26 cellular contexts compared by ENCODE assay signal in genomic region chr9:137193771-137194170, GRCh38. TPM values are rescaled to one million over a fixed set of nuclear protein-coding genes. Genes with fewer than 3 reads are reported as not detected.
DNase-seq lines count a peak whose midpoint lies in the region; ATAC-seq and TF ChIP-seq lines count a peak whose summit lies in the region.
"Had no signal": no experiment of that assay in that cellular context is flagged by ENCODE, and none has a peak within 500 bp of the region (broad histone marks: within the 10 kb centered on the region; RNA-seq: fewer than 3 reads in every experiment).

No MANE protein-coding gene starts in this region.

- peak overlapping the region; percentile 39 for H2BK5ac ChIP-seq in neuronal stem cell (ENCODE audit: low read length)

- H3K27me3 ChIP-seq in BLaER1: no peaks in the 10 kb centered on the region
- no peaks in the 10 kb centered on the region for H3K27me3 ChIP-seq in GM23338 (ENCODE audit: insufficient read depth)
- no peaks in the 10 kb centered on the region for H3K27me3 ChIP-seq in body of pancreas
- no peaks in the 10 kb centered on the region for H3K27me3 ChIP-seq in neuronal stem cell (ENCODE audit: control insufficient read depth in 3 of 3, insufficient read depth in 3 of 3, low read depth in 1 of 3, low read length in 3 of 3)
- H3K27me3 ChIP-seq: tibial nerve had no signal

- peaks cover 32% of the 10 kb centered on the region for H3K79me1 ChIP-seq in neuronal stem cell (ENCODE audit: low read depth, low read length)

- H4K20me1 ChIP-seq in BLaER1 (peaks cover 94% of the 10 kb centered on the region), GM23338 (replicated peaks; ENCODE audit: insufficient read depth) (no peaks in the 10 kb centered on the region; the same call in 1 of the 2 replicates)

- no peak overlapping the region for H3K23ac ChIP-seq in neuronal stem cell (ENCODE audit: low read depth, low read length, poor library complexity)

- no peak overlapping the region for H2BK15ac ChIP-seq in neuronal stem cell (ENCODE audit: low read length)

- no peak overlapping the region for H3K14ac ChIP-seq in neuronal stem cell (ENCODE audit: low read length)

- H3K9ac ChIP-seq in BLaER1 (peak overlapping the region; percentile 48), neuronal stem cell (ENCODE audit: low read depth, low read length, poor library complexity) (peak overlapping the region; percentile 81)

- H2AFZ ChIP-seq in GM23338: no peak overlapping the region
- H2AFZ ChIP-seq in neuronal stem cell (ENCODE audit: low read length): no peak overlapping the region

- TF ChIP-seq POLR2A in body of pancreas (IDR thresholded peaks at IDR 0.05): no peak

- 52 to 62% methylated on average over 14 of the region's 14 CpGs for WGBS in body of pancreas, 2 donors
- WGBS in neuronal stem cell (ENCODE audit: extremely low coverage in 2 of 2, insufficient read length in 2 of 2, insufficient replicate concordance in 1 of 2), 2 donors: no CpG with 5 or more reads among the region's 14 CpGs

- peak overlapping the region; percentile 68 for H2AK5ac ChIP-seq in neuronal stem cell (ENCODE audit: low read depth, low read length)

- H3K4me3 Mint-ChIP-seq in GM23338: no peak overlapping the region
- H3K4me3 Mint-ChIP-seq: activated CD8-positive, alpha-beta T cell treated with anti-CD3 and anti-CD28 coated beads, Interleukin-2, amount 10 ng/mL, durations not matched to agents 7 days and 5 days; activated T-helper 17 cell treated with anti-CD3 and anti-CD28 coated beads, Interleukin-2, amount 50 U/mL, for 72 hours; CD14-positive monocyte; effector memory CD8-positive, alpha-beta T cell; IgD-negative memory B cell had no signal

- peak overlapping the region; percentile 96 for H4K8ac ChIP-seq in neuronal stem cell (ENCODE audit: low read depth, low read length)

- no peak overlapping the region for H3K27ac ChIP-seq in BLaER1
- no peak overlapping the region for H3K27ac ChIP-seq in GM23338 (ENCODE audit: low read depth)
- H3K27ac ChIP-seq in body of pancreas: peak overlapping the region; percentile 92 to 99 (median 92)
- H3K27ac ChIP-seq in neuronal stem cell (replicated peaks; ENCODE audit: low read length): no peak overlapping the region
- H3K27ac ChIP-seq: coronary artery, neutrophil had no signal

- peaks cover 42% of the 10 kb centered on the region for H3K36me3 ChIP-seq in BLaER1
- H3K36me3 ChIP-seq in GM23338 (ENCODE audit: insufficient read depth): no peaks in the 10 kb centered on the region
- H3K36me3 ChIP-seq in body of pancreas (replicated peaks in 1 of 2; ENCODE audit: insufficient read depth in 1 of 2, low read depth in 2 of 2): peaks cover 0 to 2% of the 10 kb centered on the region in 2 donors
- H3K36me3 ChIP-seq in neuronal stem cell (replicated peaks in 1 of 2; ENCODE audit: control insufficient read depth in 2 of 2, insufficient read depth in 2 of 2, low read length in 2 of 2): peaks cover 7 to 28% of the 10 kb centered on the region in 2 donors

- H3F3A ChIP-seq in GM23338 (replicated peaks; ENCODE audit: low read depth): no peaks in the 10 kb centered on the region

- H3K4me2 ChIP-seq in BLaER1 (0 out of 2 replicates have a peak overlapping the region, but pooled peaks have one; percentile 5), GM23338 (no peak overlapping the region), neuronal stem cell (ENCODE audit: insufficient read depth, low read length, poor library complexity, severe bottlenecking) (no peak overlapping the region)

- no peak overlapping the region for H2BK120ac ChIP-seq in neuronal stem cell (ENCODE audit: low read depth, low read length)

- H3K9me3 ChIP-seq in BLaER1: no peaks in the 10 kb centered on the region
- no peaks in the 10 kb centered on the region for H3K9me3 ChIP-seq in body of pancreas
- peaks cover 0 to 1% of the 10 kb centered on the region in 2 donors for H3K9me3 ChIP-seq in neuronal stem cell (replicated peaks in 1 of 2; ENCODE audit: control insufficient read depth in 2 of 2, insufficient read depth in 1 of 2, low read depth in 1 of 2, low read length in 2 of 2)
- H3K9me3 ChIP-seq: neutrophil, tibial nerve had no signal

- peaks cover 42% of the 10 kb centered on the region for H3K79me2 ChIP-seq in GM23338 (replicated peaks; ENCODE audit: insufficient read depth)

- DNase-seq in GM23338 (ENCODE audit: low spot score) (no peak), body of pancreas (peak in 1 of 4 donors; percentile 32), neuronal stem cell (ENCODE audit: low spot score) (no peak), amygdala (lab: John Stamatoyannopoulos, UW) (no peak), glomerular visceral epithelial cell (ENCODE audit: extremely low spot score) (no peak)
- DNase-seq: activated CD4-positive, CD25-positive, alpha-beta regulatory T cell treated with anti-CD3 and anti-CD28 coated beads, Interleukin-2, amount 50 U/mL, for 72 hours; activated CD8-positive, alpha-beta T cell treated with anti-CD3 and anti-CD28 coated beads, Interleukin-2, amount 10 ng/mL, durations not matched to agents 7 days and 5 days; DND-41; effector memory CD8-positive, alpha-beta T cell; GF-D8; islet precursor cell; NCI-H1092; NCI-H187; NCI-H524 treated with DMSO at 0.1 percent for 48 hours; stimulated activated CD4-positive, alpha-beta T cell treated with anti-CD3 and anti-CD28 coated beads, Interleukin-4, amount 100 ng/mL, for 1 hour; T-helper 2 cell had no signal

- no peaks in the 10 kb centered on the region; the same call in 2 of the 3 replicates for H3K9me3 Mint-ChIP-seq in GM23338
- H3K9me3 Mint-ChIP-seq: activated naive CD4-positive, alpha-beta T cell treated with anti-CD3 and anti-CD28 coated beads, Interleukin-2, amount 50 U/mL, for 72 hours; activated T-helper 17 cell treated with anti-CD3 and anti-CD28 coated beads, Interleukin-2, amount 50 U/mL, for 72 hours; effector memory CD8-positive, alpha-beta T cell; IgD-negative memory B cell had no signal

- ATAC-seq in GM23338: peak; percentile 4; the same call in 1 of the 3 replicates
- no peak for ATAC-seq in body of pancreas
- ATAC-seq in GM19467 (IDR thresholded peaks at IDR 0.05; ENCODE audit: unreplicated experiment): no peak
- ATAC-seq: activated CD8-positive, alpha-beta T cell treated with anti-CD3 and anti-CD28 coated beads, Interleukin-2, amount 10 ng/mL, durations not matched to agents 7 days and 5 days; activated naive CD4-positive, alpha-beta T cell treated with anti-CD3 and anti-CD28 coated beads, Interleukin-2, amount 50 U/mL, for 72 hours; activated T-helper 17 cell treated with anti-CD3 and anti-CD28 coated beads, Interleukin-2, amount 50 U/mL, for 72 hours; effector memory CD8-positive, alpha-beta T cell; sciatic nerve had no signal

- no peak overlapping the region for H3K4me3 ChIP-seq in BLaER1
- H3K4me3 ChIP-seq in GM23338: no peak overlapping the region
- H3K4me3 ChIP-seq in body of pancreas: no peak overlapping the region
- no peak overlapping the region for H3K4me3 ChIP-seq in neuronal stem cell (ENCODE audit: low read length in 2 of 2)
- H3K4me3 ChIP-seq: coronary artery, tibial nerve had no signal

- no peak overlapping the region for H3K4ac ChIP-seq in neuronal stem cell (ENCODE audit: low read length)

- H3K36me3 Mint-ChIP-seq in GM23338 (ENCODE audit: low read depth): peaks cover 5% of the 10 kb centered on the region
- H3K36me3 Mint-ChIP-seq: activated naive CD4-positive, alpha-beta T cell treated with anti-CD3 and anti-CD28 coated beads, Interleukin-2, amount 50 U/mL, for 72 hours; IgD-negative memory B cell had no signal

- H3K4me1 ChIP-seq in BLaER1 (peaks cover 74% of the 10 kb centered on the region), GM23338 (ENCODE audit: insufficient read depth) (peaks cover 6% of the 10 kb centered on the region), body of pancreas (peaks cover 99% of the 10 kb centered on the region), neuronal stem cell (ENCODE audit: control insufficient read depth in 2 of 2, insufficient read depth in 1 of 2, low read depth in 1 of 2, low read length in 2 of 2) (peaks cover 16 to 21% of the 10 kb centered on the region in 2 donors)

- TF ChIP-seq CTCF in GM23338 (conservative IDR thresholded peaks at IDR 0.05; ENCODE audit: low read depth in 2 of 2): no peak
- no peak for TF ChIP-seq CTCF in body of pancreas (IDR thresholded peaks at IDR 0.05)

- H2BK12ac ChIP-seq in neuronal stem cell (ENCODE audit: low read length): no peak overlapping the region

- H3K9me2 ChIP-seq in GM23338 (ENCODE audit: insufficient read depth): no peaks in the 10 kb centered on the region

- no peak overlapping the region for H3K27ac Mint-ChIP-seq in GM23338
- H3K27ac Mint-ChIP-seq: activated CD8-positive, alpha-beta T cell treated with anti-CD3 and anti-CD28 coated beads, Interleukin-2, amount 10 ng/mL, durations not matched to agents 7 days and 5 days; activated T-helper 17 cell treated with anti-CD3 and anti-CD28 coated beads, Interleukin-2, amount 50 U/mL, for 72 hours; CD14-positive monocyte; effector memory CD8-positive, alpha-beta T cell; IgD-negative memory B cell had no signal

- peaks cover 6% of the 10 kb centered on the region for H3K27me3 Mint-ChIP-seq in GM23338 (ENCODE audit: insufficient read depth, low read depth, poor library complexity)
- H3K27me3 Mint-ChIP-seq: activated T-helper 17 cell treated with anti-CD3 and anti-CD28 coated beads, Interleukin-2, amount 50 U/mL, for 72 hours; effector memory CD8-positive, alpha-beta T cell; IgD-negative memory B cell had no signal

- H3K18ac ChIP-seq in neuronal stem cell (ENCODE audit: low read length): no peak overlapping the region

- intact Hi-C loops in body of pancreas (cut with DNase I): loop anchor here (5.0 kb wide), 1 partner anchor 39 kb away; the partner anchor contains the start of gene SLC34A3

- no peak overlapping the region for H4K91ac ChIP-seq in neuronal stem cell (ENCODE audit: low read depth, low read length, poor library complexity)

- peaks cover 18% of the 10 kb centered on the region for H3K4me1 Mint-ChIP-seq in GM23338
- H3K4me1 Mint-ChIP-seq: activated T-helper 17 cell treated with anti-CD3 and anti-CD28 coated beads, Interleukin-2, amount 50 U/mL, for 72 hours had no signal

RNA-seq across cellular contexts. Expression of gene SSNA1, which starts 5.3 kb away (rescaled TPM):
- 91.5 and 132 TPM in 2 replicates for total RNA-seq in GM23338 (2014; rRNA removed; shearing (Covaris generic))
- 154 TPM in 2 replicates for polyA plus RNA-seq in GM23338 (2016; fragmentation: Nextera tagmentation; extraction: Ambion mirVana)
- 10 to 100 TPM; 62.3 to 79.1 TPM for total RNA-seq in body of pancreas
- polyA plus RNA-seq in neuronal stem cell (2013, experiment 1 of 2): 55.4 TPM
- polyA plus RNA-seq in neuronal stem cell (2013, experiment 2 of 2): 54.1 TPM

RNA-seq across cellular contexts. Expression of gene ANAPC2, which starts 5.4 kb away (rescaled TPM):
- total RNA-seq in GM23338 (2014; rRNA removed; shearing (Covaris generic)): 41.5 and 42.9 TPM in 2 replicates
- polyA plus RNA-seq in GM23338 (2016; fragmentation: Nextera tagmentation; extraction: Ambion mirVana): 16.4 and 19.2 TPM in 2 replicates
- total RNA-seq in body of pancreas: 10 to 100 TPM; 24.1 to 51.7 TPM
- polyA plus RNA-seq in neuronal stem cell (2013, experiment 1 of 2): 16.9 TPM
- 16.3 TPM for polyA plus RNA-seq in neuronal stem cell (2013, experiment 2 of 2)

RNA-seq across cellular contexts. Expression of gene TPRN, which starts 6.8 kb away (rescaled TPM):
- total RNA-seq in GM23338 (2014; rRNA removed; shearing (Covaris generic)): 29.2 and 29.3 TPM in 2 replicates
- 6.4 and 9.1 TPM in 2 replicates for polyA plus RNA-seq in GM23338 (2016; fragmentation: Nextera tagmentation; extraction: Ambion mirVana)
- total RNA-seq in body of pancreas: 10 to 100 TPM; 90.0 to 91.3 TPM
- polyA plus RNA-seq in neuronal stem cell (2013, experiment 1 of 2): 6.1 TPM
- 6.4 TPM for polyA plus RNA-seq in neuronal stem cell (2013, experiment 2 of 2)

RNA-seq across cellular contexts. Expression of gene TMEM203, which starts 11.7 kb away (rescaled TPM):
- total RNA-seq in GM23338 (2014; rRNA removed; shearing (Covaris generic)): 43.2 and 53.4 TPM in 2 replicates
- polyA plus RNA-seq in GM23338 (2016; fragmentation: Nextera tagmentation; extraction: Ambion mirVana): 32.7 and 37.4 TPM in 2 replicates
- 10 to 100 TPM; 11.9 to 18.1 TPM for total RNA-seq in body of pancreas
- 27.8 TPM for polyA plus RNA-seq in neuronal stem cell (2013, experiment 1 of 2)
- 27.6 TPM for polyA plus RNA-seq in neuronal stem cell (2013, experiment 2 of 2)

RNA-seq across cellular contexts. Expression of gene NDOR1, which starts 11.7 kb away (rescaled TPM):
- 25.4 and 38.1 TPM in 2 replicates for total RNA-seq in GM23338 (2014; rRNA removed; shearing (Covaris generic))
- polyA plus RNA-seq in GM23338 (2016; fragmentation: Nextera tagmentation; extraction: Ambion mirVana): 19.4 and 19.7 TPM in 2 replicates
- 10 to 100 TPM; 17.1 to 22.7 TPM for total RNA-seq in body of pancreas
- polyA plus RNA-seq in neuronal stem cell (2013, experiment 1 of 2): 16.1 TPM
- 15.4 TPM for polyA plus RNA-seq in neuronal stem cell (2013, experiment 2 of 2)

Comparison
In these comparisons a context has a peak if more than half of its experiments do, and no peak if none do; other contexts are left out.
1. H3K27ac ChIP-seq: peak in body of pancreas (4 of 4); none in BLaER1 (single experiment), GM23338 (single experiment) and neuronal stem cell (single experiment).